Comparison of ENCODE assay signal across 9 cellular contexts in the genomic region with DNA sequence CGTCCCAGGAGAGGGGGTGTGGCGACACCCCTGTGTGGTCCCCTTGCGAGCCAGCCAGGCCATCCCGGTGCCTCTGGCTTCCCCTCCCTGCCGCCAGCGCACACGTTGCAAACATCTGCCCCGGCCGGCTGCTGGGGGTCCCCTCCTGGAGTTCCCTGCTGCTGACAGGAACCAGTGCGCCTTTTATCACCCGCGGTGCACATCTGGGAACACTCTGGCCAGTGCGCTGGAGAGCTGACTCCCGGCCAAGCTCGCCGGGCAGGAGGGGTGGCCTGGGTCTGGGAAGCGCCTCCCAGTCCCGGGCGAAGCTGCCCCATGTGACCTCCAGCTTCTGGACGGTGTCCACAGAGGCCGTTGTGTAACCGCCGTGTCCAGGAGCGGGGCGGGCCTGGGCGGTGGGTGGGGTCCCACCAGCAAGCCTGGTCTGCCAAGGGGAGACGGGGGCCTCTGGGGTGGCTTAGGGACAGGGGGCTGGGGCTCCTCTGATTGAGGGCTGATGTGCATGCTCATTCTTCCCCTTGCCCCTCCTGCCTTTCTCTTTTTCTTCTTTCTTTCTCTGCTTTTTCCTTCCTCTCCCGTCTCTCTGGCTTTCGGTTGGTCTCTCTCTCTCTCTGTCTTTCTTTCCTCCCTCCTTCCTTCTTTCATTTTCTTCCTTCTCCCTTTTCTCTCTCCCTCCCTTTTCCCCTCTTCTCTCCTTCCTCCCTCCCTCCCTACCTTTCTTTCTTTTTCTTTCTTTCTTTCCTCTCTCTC. TPM values are rescaled to one million over a fixed set of nuclear protein-coding genes. Genes with fewer than 3 reads are reported as not detected.
DNase-seq lines count a peak whose midpoint lies in the region; ATAC-seq and TF ChIP-seq lines count a peak whose summit lies in the region.
"Had no signal": no experiment of that assay in that cellular context is flagged by ENCODE, and none has a peak within 500 bp of the region (broad histone marks: within the 10 kb centered on the region; RNA-seq: fewer than 3 reads in every experiment).

No MANE protein-coding gene starts in this region.

- no peaks in the 10 kb centered on the region for H3K79me2 ChIP-seq in parathyroid adenoma

- H2AFZ ChIP-seq in parathyroid adenoma = peak overlapping the region; percentile 84

- H3K27me3 ChIP-seq in parathyroid adenoma (ENCODE audit: control insufficient read depth, insufficient read depth, low read length) = no peaks in the 10 kb centered on the region

- no peaks in the 10 kb centered on the region for H3K36me3 ChIP-seq in parathyroid adenoma (ENCODE audit: control insufficient read depth, insufficient read depth, low read length)

- peak overlapping the region; percentile 80 for H3K27ac ChIP-seq in parathyroid adenoma

- H3K9me3 ChIP-seq in T-helper 17 cell (ENCODE audit: control insufficient read depth, low read length, poor library complexity, severe bottlenecking) = no peaks in the 10 kb centered on the region
- no peaks in the 10 kb centered on the region for H3K9me3 ChIP-seq in parathyroid adenoma (ENCODE audit: control insufficient read depth, low read length)

- peak overlapping the region; percentile 45 for H3K4me3 ChIP-seq in parathyroid adenoma (ENCODE audit: low read depth, low read length)

- CTCF ChIA-PET in activated CD4-positive, alpha-beta memory T cell treated with anti-CD3 and anti-CD28 coated beads, Interleukin-2, amount 10 ng/mL, durations not matched to agents 7 days and 5 days (lab: Charles Lee) = no interaction called here

- H3K27me3 Mint-ChIP-seq in T-helper 17 cell = peaks cover 48% of the 10 kb centered on the region
- H3K27me3 Mint-ChIP-seq in activated CD4-positive, alpha-beta memory T cell treated with anti-CD3 and anti-CD28 coated beads, Interleukin-2, amount 10 ng/mL, durations not matched to agents 7 days and 5 days = peaks cover 34% of the 10 kb centered on the region

- peak; percentile 78 for DNase-seq in CD1c-positive myeloid dendritic cell (ENCODE audit: extremely low spot score)
- no peak for DNase-seq in T-helper 17 cell
- DNase-seq in glomerular visceral epithelial cell (ENCODE audit: extremely low spot score) = peak; percentile 42
- DNase-seq in activated CD4-positive, alpha-beta memory T cell treated with anti-CD3 and anti-CD28 coated beads, Interleukin-2, amount 10 ng/mL, durations not matched to agents 7 days and 5 days = no peak
- DNase-seq in NCI-H446 treated with DMSO at 0.1 percent for 48 hours (lab: John Stamatoyannopoulos, UW) = no peak
- DNase-seq in NCI-H2081 treated with DMSO at 0.1 percent for 48 hours (lab: John Stamatoyannopoulos, UW) = no peak

- H3K27ac Mint-ChIP-seq in T-helper 17 cell = no peak overlapping the region
- H3K27ac Mint-ChIP-seq in activated CD4-positive, alpha-beta memory T cell treated with anti-CD3 and anti-CD28 coated beads, Interleukin-2, amount 10 ng/mL, durations not matched to agents 7 days and 5 days = no peak overlapping the region

- H3K4me1 Mint-ChIP-seq in T-helper 17 cell = peaks cover 18% of the 10 kb centered on the region
- peaks cover 13% of the 10 kb centered on the region for H3K4me1 Mint-ChIP-seq in activated CD4-positive, alpha-beta memory T cell treated with anti-CD3 and anti-CD28 coated beads, Interleukin-2, amount 10 ng/mL, durations not matched to agents 7 days and 5 days

- peaks cover 17% of the 10 kb centered on the region for H3K4me1 ChIP-seq in parathyroid adenoma

- ATAC-seq in T-helper 17 cell = no peak
- no peak for ATAC-seq in HG02938 (IDR thresholded peaks at IDR 0.05; ENCODE audit: unreplicated experiment)

- no peak for TF ChIP-seq CTCF in parathyroid adenoma (IDR thresholded peaks at IDR 0.05)

- peak overlapping the region; percentile 15 for H3K4me3 Mint-ChIP-seq in T-helper 17 cell
- no peak overlapping the region for H3K4me3 Mint-ChIP-seq in activated CD4-positive, alpha-beta memory T cell treated with anti-CD3 and anti-CD28 coated beads, Interleukin-2, amount 10 ng/mL, durations not matched to agents 7 days and 5 days

- POLR2A ChIA-PET in activated CD4-positive, alpha-beta memory T cell treated with anti-CD3 and anti-CD28 coated beads, Interleukin-2, amount 10 ng/mL, durations not matched to agents 7 days and 5 days (lab: Charles Lee) = no interaction called here

- peaks cover 14% of the 10 kb centered on the region for H3K36me3 Mint-ChIP-seq in T-helper 17 cell (ENCODE audit: low read depth)
- H3K36me3 Mint-ChIP-seq in activated CD4-positive, alpha-beta memory T cell treated with anti-CD3 and anti-CD28 coated beads, Interleukin-2, amount 10 ng/mL, durations not matched to agents 7 days and 5 days (ENCODE audit: low read depth) = no peaks in the 10 kb centered on the region

- H3K9ac ChIP-seq in parathyroid adenoma = no peak overlapping the region

- no peaks in the 10 kb centered on the region for H3K9me3 Mint-ChIP-seq in activated CD4-positive, alpha-beta memory T cell treated with anti-CD3 and anti-CD28 coated beads, Interleukin-2, amount 10 ng/mL, durations not matched to agents 7 days and 5 days

- H3K4me2 ChIP-seq in parathyroid adenoma (ENCODE audit: low read length) = peak overlapping the region; percentile 76

RNA-seq across cellular contexts. Expression of gene CIBAR2, which starts 25.2 kb away (rescaled TPM):
- not detected for total RNA-seq in T-helper 17 cell
- not detected for total RNA-seq in activated CD4-positive, alpha-beta memory T cell treated with anti-CD3 and anti-CD28 coated beads, Interleukin-2, amount 10 ng/mL, durations not matched to agents 7 days and 5 days
- total RNA-seq: activated CD8-positive, alpha-beta memory T cell treated with anti-CD3 and anti-CD28 coated beads for 36 hours had no signal

Comparison
In these comparisons a context has a peak if more than half of its experiments do, and no peak if none do; other contexts are left out.
1. DNase-seq: peak in CD1c-positive myeloid dendritic cell (single experiment) and glomerular visceral epithelial cell (single experiment); none in T-helper 17 cell (0 of 3), activated CD4-positive, alpha-beta memory T cell treated with anti-CD3 and anti-CD28 coated beads, Interleukin-2, amount 10 ng/mL, durations not matched to agents 7 days and 5 days (single experiment), NCI-H446 treated with DMSO at 0.1 percent for 48 hours (single experiment) and NCI-H2081 treated with DMSO at 0.1 percent for 48 hours (single experiment).